Comparison of ENCODE assay signal across 8 cellular contexts in the genomic region with DNA sequence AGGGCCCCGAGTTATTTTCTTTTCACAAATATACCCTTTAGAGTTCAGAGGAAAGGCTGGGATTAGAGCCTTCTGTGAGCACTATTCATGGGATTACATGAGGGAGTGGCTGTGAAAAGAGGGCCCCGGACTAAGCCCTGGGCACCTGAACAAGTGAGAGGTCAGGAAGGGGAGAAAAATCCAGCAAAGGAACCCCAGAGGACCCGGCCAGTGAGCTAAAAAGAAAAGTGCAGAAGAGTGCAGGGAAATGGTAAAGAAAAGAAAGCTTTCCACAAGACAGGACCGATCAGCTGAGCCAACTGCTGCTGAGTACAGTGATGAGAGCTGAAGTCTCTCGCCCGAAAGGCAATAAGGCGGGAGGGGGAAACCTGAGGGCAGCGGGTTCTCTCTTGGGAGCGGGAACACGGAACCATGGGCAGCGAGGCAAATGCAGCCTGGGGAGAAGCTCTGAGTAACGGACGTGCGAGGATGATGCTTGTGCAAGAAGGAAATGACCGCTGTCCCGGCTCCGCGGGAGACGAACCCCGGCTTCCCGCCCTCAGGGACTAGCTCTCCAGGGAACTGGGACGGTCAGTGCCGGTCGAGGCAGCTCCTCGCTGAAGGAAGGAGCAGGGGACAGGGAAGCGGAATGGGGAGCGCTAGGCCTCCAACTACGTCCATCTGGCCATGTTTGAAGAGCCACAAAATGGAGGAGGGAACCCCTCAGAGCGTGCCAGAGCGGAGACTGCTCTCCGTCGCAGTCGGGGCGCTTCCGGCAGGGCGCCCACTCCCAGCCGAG. TPM values are rescaled to one million over a fixed set of nuclear protein-coding genes. Genes with fewer than 3 reads are reported as not detected.
DNase-seq lines count a peak whose midpoint lies in the region; ATAC-seq and TF ChIP-seq lines count a peak whose summit lies in the region.

No MANE protein-coding gene starts in this region.

- POLR2A ChIA-PET in CD8-positive, alpha-beta T cell (lab: Charles Lee): interaction anchor here (0.6 to 2.0 kb wide), 8 partner anchors 14 to 330 kb away, joined by 3 to 9 read pairs (median 4); partner anchors contain the start of genes AKAP10, MAPK7 and SLC47A1
- POLR2A ChIA-PET in PC-9 (lab: Charles Lee; ENCODE audit: unreplicated experiment): interaction anchor here (0.5 to 1.8 kb wide), 13 partner anchors 33 to 1690 kb away, joined by 3 to 20 read pairs (median 5); partner anchors contain the start of genes ALDH3A1, MAPK7 and SLC47A2
- POLR2A ChIA-PET in activated naive CD8-positive, alpha-beta T cell treated with anti-CD3 and anti-CD28 coated beads, Interleukin-2, amount 10 ng/mL, durations not matched to agents 7 days and 5 days (lab: Charles Lee): interaction anchor here (0.7 to 1.7 kb wide), 9 partner anchors 9 to 330 kb away, joined by 3 to 10 read pairs (median 5); partner anchors contain the start of genes AKAP10 and MAPK7

- peaks cover 57% of the 10 kb centered on the region for H3F3A ChIP-seq in PC-9 (ENCODE audit: insufficient read depth, low read depth)

- peaks cover 83% of the 10 kb centered on the region for H3K79me2 ChIP-seq in PC-9 (ENCODE audit: low read depth)

- peak; percentile 50 for ATAC-seq in CD8-positive, alpha-beta T cell
- peak; percentile 47 for ATAC-seq in GM19395 (IDR thresholded peaks at IDR 0.05; ENCODE audit: unreplicated experiment)
- peak; percentile 42 for ATAC-seq in HG03571 (IDR thresholded peaks at IDR 0.05; ENCODE audit: unreplicated experiment)
- peak; percentile 56 for ATAC-seq in activated naive CD8-positive, alpha-beta T cell treated with anti-CD3 and anti-CD28 coated beads, Interleukin-2, amount 10 ng/mL, durations not matched to agents 7 days and 5 days (ENCODE audit: low read depth)
- ATAC-seq in Right ventricle myocardium inferior: peak; percentile 62

- peak overlapping the region; percentile 88 for H2AFZ ChIP-seq in PC-9

- intact Hi-C loops in CD8-positive, alpha-beta T cell (cut with DNase I, micrococcal nuclease): loop anchor here (1.0 to 5.0 kb wide), 9 partner anchors 74 to 507 kb away; partner anchors contain the start of genes MAPK7 (in 2 of the 2), B9D1 (in 1 of the 2) and ULK2 (in 1 of the 2)
- intact Hi-C loops in PC-9 (cut with micrococcal nuclease; ENCODE audit: unreplicated experiment) (loop anchor here (1.0 kb wide), 2 partner anchors 105 to 134 kb away; no protein-coding TSS in a partner anchor), Right ventricle myocardium inferior (cut with DNase I) (loop anchor here (5.0 kb wide), 3 partner anchors 104 to 271 kb away; partner anchors contain the start of gene MAPK7), uterus (cut with DNase I; ENCODE audit: low total_unique reads) (no loop called here)

- 0 out of 2 replicates have a peak, but pooled peaks cover 8% of the 10 kb centered on the region for H4K20me1 ChIP-seq in PC-9 (ENCODE audit: insufficient read depth)

- no peaks in the 10 kb centered on the region for H3K27me3 Mint-ChIP-seq in CD8-positive, alpha-beta T cell (ENCODE audit: low read depth)
- peaks cover 8% of the 10 kb centered on the region for H3K27me3 Mint-ChIP-seq in activated naive CD8-positive, alpha-beta T cell treated with anti-CD3 and anti-CD28 coated beads, Interleukin-2, amount 10 ng/mL, durations not matched to agents 7 days and 5 days

- H3K36me3 ChIP-seq in CD8-positive, alpha-beta T cell (ENCODE audit: insufficient read depth, low read length): no peaks in the 10 kb centered on the region
- H3K36me3 ChIP-seq in PC-9 (ENCODE audit: low read depth) (peaks cover 15% of the 10 kb centered on the region), uterus (no peaks in the 10 kb centered on the region)

- BruUV-seq in PC-9 (replicated peaks; lab: Mats Ljungman, UMichigan): TSS peak; percentile 81

- no peaks in the 10 kb centered on the region for H3K9me3 Mint-ChIP-seq in CD8-positive, alpha-beta T cell
- H3K9me3 Mint-ChIP-seq in activated naive CD8-positive, alpha-beta T cell treated with anti-CD3 and anti-CD28 coated beads, Interleukin-2, amount 10 ng/mL, durations not matched to agents 7 days and 5 days: no peaks in the 10 kb centered on the region

- H3K27ac Mint-ChIP-seq in CD8-positive, alpha-beta T cell: peak overlapping the region; percentile 96
- H3K27ac Mint-ChIP-seq in activated naive CD8-positive, alpha-beta T cell treated with anti-CD3 and anti-CD28 coated beads, Interleukin-2, amount 10 ng/mL, durations not matched to agents 7 days and 5 days: peak overlapping the region; percentile 89

- H3K4me1 Mint-ChIP-seq in CD8-positive, alpha-beta T cell (ENCODE audit: low read depth): peaks cover 43% of the 10 kb centered on the region
- H3K4me1 Mint-ChIP-seq in activated naive CD8-positive, alpha-beta T cell treated with anti-CD3 and anti-CD28 coated beads, Interleukin-2, amount 10 ng/mL, durations not matched to agents 7 days and 5 days: peaks cover 36% of the 10 kb centered on the region

- TF ChIP-seq POLR2A in uterus (IDR thresholded peaks at IDR 0.05): no peak

- H3K4me1 ChIP-seq in CD8-positive, alpha-beta T cell (ENCODE audit: insufficient read depth, low read length): peaks cover 21% of the 10 kb centered on the region
- H3K4me1 ChIP-seq in PC-9 (replicated peaks; ENCODE audit: insufficient read depth) (peaks cover 73% of the 10 kb centered on the region), uterus (peaks cover 16 to 18% of the 10 kb centered on the region in 2 donors)

- peaks cover 16% of the 10 kb centered on the region for H3K36me3 Mint-ChIP-seq in CD8-positive, alpha-beta T cell
- H3K36me3 Mint-ChIP-seq in activated naive CD8-positive, alpha-beta T cell treated with anti-CD3 and anti-CD28 coated beads, Interleukin-2, amount 10 ng/mL, durations not matched to agents 7 days and 5 days: peaks cover 6% of the 10 kb centered on the region

- no peaks in the 10 kb centered on the region for H3K27me3 ChIP-seq in CD8-positive, alpha-beta T cell (ENCODE audit: insufficient read depth, low read length)
- no peaks in the 10 kb centered on the region for H3K27me3 ChIP-seq in PC-9 (ENCODE audit: insufficient read depth, low read depth)
- H3K27me3 ChIP-seq in uterus: no peaks in the 10 kb centered on the region

- no peaks in the 10 kb centered on the region for H3K9me3 ChIP-seq in CD8-positive, alpha-beta T cell (ENCODE audit: low read length)
- H3K9me3 ChIP-seq in PC-9 (ENCODE audit: insufficient read depth, low read depth) (no peaks in the 10 kb centered on the region), uterus (no peaks in the 10 kb centered on the region)

- no peaks in the 10 kb centered on the region for H3K9me2 ChIP-seq in PC-9 (ENCODE audit: insufficient read depth)

- H3K4me2 ChIP-seq in PC-9: peak overlapping the region; percentile 90

- no peak for TF ChIP-seq CTCF in CD8-positive, alpha-beta T cell (IDR thresholded peaks at IDR 0.05)
- no peak for TF ChIP-seq CTCF in PC-9 (conservative IDR thresholded peaks at IDR 0.05)
- TF ChIP-seq CTCF in uterus (IDR thresholded peaks at IDR 0.05): no peak

- CTCF ChIA-PET in CD8-positive, alpha-beta T cell (lab: Charles Lee): interaction anchor here (0.6 to 2.1 kb wide), 4 partner anchors 11 to 171 kb away, joined by 3 to 12 read pairs (median 6); no protein-coding TSS in a partner anchor
- CTCF ChIA-PET in PC-9 (lab: Charles Lee): interaction anchor here (0.6 to 2.3 kb wide), 8 partner anchors 81 to 285 kb away, joined by 3 to 8 read pairs (median 4); partner anchors contain the start of genes ALDH3A1 and B9D1

- peak overlapping the region; percentile 69 for H3K27ac ChIP-seq in CD8-positive, alpha-beta T cell (ENCODE audit: low read depth, low read length)
- H3K27ac ChIP-seq in PC-9 (peak overlapping the region; percentile 96), uterus (peak overlapping the region; percentile 98 to 99)

- peak overlapping the region; percentile 96 for H3K4me3 Mint-ChIP-seq in CD8-positive, alpha-beta T cell
- H3K4me3 Mint-ChIP-seq in activated naive CD8-positive, alpha-beta T cell treated with anti-CD3 and anti-CD28 coated beads, Interleukin-2, amount 10 ng/mL, durations not matched to agents 7 days and 5 days: peak overlapping the region; percentile 93

- H3K4me3 ChIP-seq in CD8-positive, alpha-beta T cell (ENCODE audit: low read depth, low read length): peak overlapping the region; percentile 82
- H3K4me3 ChIP-seq in PC-9 (peak overlapping the region; percentile 92), uterus (peak overlapping the region; percentile 67 to 81)

- peak; percentile 4 to 76 (median 37) for DNase-seq in CD8-positive, alpha-beta T cell
- DNase-seq in PC-9: peak; percentile 55 to 66
- no peak for DNase-seq in activated naive CD8-positive, alpha-beta T cell treated with anti-CD3 and anti-CD28 coated beads, Interleukin-2, amount 10 ng/mL, durations not matched to agents 7 days and 5 days
- peak; percentile 85 for DNase-seq in Right ventricle myocardium inferior (ENCODE audit: missing footprints)
- peak in 48 of 56 donors; percentile 27 to 93 (median 72) for DNase-seq in nucleus accumbens (lab: John Stamatoyannopoulos, UW)
- DNase-seq in uterus: peak; percentile 70 to 76

RNA-seq across cellular contexts. Expression of gene ALDH3A2, which starts 0.7 kb away (rescaled TPM):
- total RNA-seq in CD8-positive, alpha-beta T cell: 10 to 100 TPM; 14.9 to 16.6 TPM
- total RNA-seq in PC-9 (2021) (271 and 290 TPM in 2 replicates), Right ventricle myocardium inferior (64.4 TPM), uterus (100 to 1,000 TPM in 1 of 4 donors, 10 to 100 TPM in 3; 19.0 to 166 (median 82.5) TPM)
- 10 to 100 TPM; 29.1 to 32.8 TPM for total RNA-seq in activated naive CD8-positive, alpha-beta T cell treated with anti-CD3 and anti-CD28 coated beads, Interleukin-2, amount 10 ng/mL, durations not matched to agents 7 days and 5 days
